Comparison of ENCODE assay signal across 8 cellular contexts in the genomic region with DNA sequence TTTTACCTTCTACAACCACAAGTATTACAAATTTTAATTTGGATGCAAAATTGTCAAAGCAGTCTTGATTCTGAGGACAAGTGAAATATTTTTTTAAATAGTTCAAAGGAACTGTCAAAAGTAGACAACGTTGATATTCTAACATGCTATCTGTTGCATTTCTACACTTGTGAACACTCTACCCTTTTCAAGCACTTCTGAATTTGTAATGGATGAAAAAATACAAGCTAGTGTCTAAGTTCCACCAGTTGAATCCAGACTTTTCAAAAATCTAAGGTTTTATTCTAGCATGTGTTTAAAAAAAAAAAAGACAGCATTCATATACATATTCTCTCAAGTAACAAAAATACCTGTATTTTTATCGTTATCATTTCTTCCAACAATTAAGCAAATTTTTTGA. TPM values are rescaled to one million over a fixed set of nuclear protein-coding genes. Genes with fewer than 3 reads are reported as not detected.
DNase-seq lines count a peak whose midpoint lies in the region; ATAC-seq and TF ChIP-seq lines count a peak whose summit lies in the region.

No MANE protein-coding gene starts in this region.

- H3K27ac ChIP-seq in stomach smooth muscle (ENCODE audit: low read length) (no peak overlapping the region), prostate gland (no peak overlapping the region)

- H3K27me3 Mint-ChIP-seq in activated T-cell treated with anti-CD3 and anti-CD28 coated beads, Interleukin-2, amount 50 U/mL, for 24 hours: no peaks in the 10 kb centered on the region
- H3K27me3 Mint-ChIP-seq in activated CD8-positive, alpha-beta T cell treated with anti-CD3 and anti-CD28 coated beads, Interleukin-2, amount 10 ng/mL, durations not matched to agents 7 days and 5 days (ENCODE audit: low read depth): no peaks in the 10 kb centered on the region
- H3K27me3 Mint-ChIP-seq in immature natural killer cell (ENCODE audit: low read depth in 3 of 3): peaks cover 7 to 20% (median 12%) of the 10 kb centered on the region in 3 donors

- ATAC-seq in activated CD8-positive, alpha-beta T cell treated with anti-CD3 and anti-CD28 coated beads, Interleukin-2, amount 10 ng/mL, durations not matched to agents 7 days and 5 days: no peak
- no peak for ATAC-seq in GM21381 (IDR thresholded peaks at IDR 0.05; ENCODE audit: unreplicated experiment)

- H3K9ac ChIP-seq in stomach smooth muscle (ENCODE audit: low read length in 2 of 2): peak overlapping the region in 1 of 2 donors; percentile 90

- no peak for TF ChIP-seq POLR2A in prostate gland (IDR thresholded peaks at IDR 0.05)

- H3K27ac Mint-ChIP-seq in activated T-cell treated with anti-CD3 and anti-CD28 coated beads, Interleukin-2, amount 50 U/mL, for 24 hours: peak overlapping the region; percentile 96
- peak overlapping the region; percentile 87 for H3K27ac Mint-ChIP-seq in activated CD8-positive, alpha-beta T cell treated with anti-CD3 and anti-CD28 coated beads, Interleukin-2, amount 10 ng/mL, durations not matched to agents 7 days and 5 days
- peak overlapping the region in 5 of 6 donors; percentile 95 to 99 (median 96) for H3K27ac Mint-ChIP-seq in immature natural killer cell

- H3K9me3 Mint-ChIP-seq in activated T-cell treated with anti-CD3 and anti-CD28 coated beads, Interleukin-2, amount 50 U/mL, for 24 hours: no peaks in the 10 kb centered on the region
- H3K9me3 Mint-ChIP-seq in activated CD8-positive, alpha-beta T cell treated with anti-CD3 and anti-CD28 coated beads, Interleukin-2, amount 10 ng/mL, durations not matched to agents 7 days and 5 days (ENCODE audit: insufficient read depth): no peaks in the 10 kb centered on the region
- no peaks in the 10 kb centered on the region for H3K9me3 Mint-ChIP-seq in immature natural killer cell

- peaks cover 52% of the 10 kb centered on the region for H3K4me1 Mint-ChIP-seq in activated T-cell treated with anti-CD3 and anti-CD28 coated beads, Interleukin-2, amount 50 U/mL, for 24 hours (ENCODE audit: low read depth)
- H3K4me1 Mint-ChIP-seq in activated CD8-positive, alpha-beta T cell treated with anti-CD3 and anti-CD28 coated beads, Interleukin-2, amount 10 ng/mL, durations not matched to agents 7 days and 5 days (ENCODE audit: low read depth): peaks cover 40% of the 10 kb centered on the region
- peaks cover 51 to 58% of the 10 kb centered on the region in 2 donors for H3K4me1 Mint-ChIP-seq in immature natural killer cell

- H3K4me1 ChIP-seq in stomach smooth muscle (ENCODE audit: control insufficient read depth, insufficient read depth, low read length): peaks cover 22% of the 10 kb centered on the region
- H3K4me1 ChIP-seq in prostate gland (replicated peaks): peaks cover 5% of the 10 kb centered on the region

- H3K4me3 ChIP-seq in stomach smooth muscle (ENCODE audit: low read length in 2 of 2): peak overlapping the region; percentile 87 to 92
- peak overlapping the region in 1 of 2 donors; percentile 95 for H3K4me3 ChIP-seq in prostate gland

- no peaks in the 10 kb centered on the region for H3K9me3 ChIP-seq in stomach smooth muscle (ENCODE audit: control insufficient read depth in 2 of 2, low read length in 2 of 2)
- no peaks in the 10 kb centered on the region for H3K9me3 ChIP-seq in prostate gland

- no peak for TF ChIP-seq CTCF in prostate gland (IDR thresholded peaks at IDR 0.05)

- intact Hi-C loops in prostate gland (cut with DNase I): loop anchor here (2.0 to 5.0 kb wide), 3 partner anchors 74 to 197 kb away; a partner anchor contains a TSS

- 20% methylated on average over 2 of the region's 2 CpGs for WGBS in prostate gland

- H3K27me3 ChIP-seq in stomach smooth muscle (ENCODE audit: control insufficient read depth in 1 of 2, insufficient read depth in 2 of 2, low read length in 2 of 2) (no peaks in the 10 kb centered on the region), prostate gland (replicated peaks; ENCODE audit: insufficient read depth) (no peaks in the 10 kb centered on the region)

- DNase-seq in activated T-cell treated with anti-CD3 and anti-CD28 coated beads, Interleukin-2, amount 50 U/mL, for 24 hours: no peak
- no peak for DNase-seq in activated T-cell treated with anti-CD3 and anti-CD28 coated beads, Interleukin-2, amount 50 U/mL, for 48 hours
- DNase-seq in activated CD8-positive, alpha-beta T cell treated with anti-CD3 and anti-CD28 coated beads, Interleukin-2, amount 10 ng/mL, durations not matched to agents 7 days and 5 days: no peak
- DNase-seq in immature natural killer cell (no peak), prostate gland (ENCODE audit: low spot score) (no peak)
- DNase-seq in stimulated activated CD4-positive, alpha-beta T cell treated with anti-CD3 and anti-CD28 coated beads, Interleukin-4, amount 100 ng/mL, for 4 hours: no peak

- POLR2A ChIA-PET in activated CD8-positive, alpha-beta T cell treated with anti-CD3 and anti-CD28 coated beads, Interleukin-2, amount 10 ng/mL, durations not matched to agents 7 days and 5 days (lab: Charles Lee): interaction anchor here (3.4 kb wide), 1 partner anchor 12 kb away, joined by 21 read pairs; no protein-coding TSS in a partner anchor

- H3K36me3 ChIP-seq in stomach smooth muscle (ENCODE audit: control insufficient read depth in 2 of 2, insufficient read depth in 2 of 2, low read length in 2 of 2) (no peaks in the 10 kb centered on the region), prostate gland (no peaks in the 10 kb centered on the region)

- peak overlapping the region; percentile 92 for H3K4me3 Mint-ChIP-seq in activated T-cell treated with anti-CD3 and anti-CD28 coated beads, Interleukin-2, amount 50 U/mL, for 24 hours
- H3K4me3 Mint-ChIP-seq in activated CD8-positive, alpha-beta T cell treated with anti-CD3 and anti-CD28 coated beads, Interleukin-2, amount 10 ng/mL, durations not matched to agents 7 days and 5 days: peak overlapping the region; percentile 94
- peak overlapping the region; percentile 93 to 99 (median 99) for H3K4me3 Mint-ChIP-seq in immature natural killer cell

- CTCF ChIA-PET in activated CD8-positive, alpha-beta T cell treated with anti-CD3 and anti-CD28 coated beads, Interleukin-2, amount 10 ng/mL, durations not matched to agents 7 days and 5 days (lab: Charles Lee): interaction anchor here (1.7 to 2.5 kb wide), 3 partner anchors 12 to 91 kb away, joined by 8 to 14 read pairs (median 11); no protein-coding TSS in a partner anchor

- peaks cover 53% of the 10 kb centered on the region for H3K36me3 Mint-ChIP-seq in activated T-cell treated with anti-CD3 and anti-CD28 coated beads, Interleukin-2, amount 50 U/mL, for 24 hours (ENCODE audit: low read depth)
- peaks cover 43% of the 10 kb centered on the region for H3K36me3 Mint-ChIP-seq in activated CD8-positive, alpha-beta T cell treated with anti-CD3 and anti-CD28 coated beads, Interleukin-2, amount 10 ng/mL, durations not matched to agents 7 days and 5 days (ENCODE audit: low read depth)
- peaks cover 0 to 3% (median 0%) of the 10 kb centered on the region in 3 donors for H3K36me3 Mint-ChIP-seq in immature natural killer cell

RNA-seq across cellular contexts. Expression of a gene that starts 2.1 kb away (rescaled TPM):
- 10 to 100 TPM; 43.3 to 45.7 TPM for total RNA-seq in activated CD8-positive, alpha-beta T cell treated with anti-CD3 and anti-CD28 coated beads, Interleukin-2, amount 10 ng/mL, durations not matched to agents 7 days and 5 days
- 10 to 100 TPM; 28.3 to 77.9 (median 34.2) TPM for polyA plus RNA-seq in immature natural killer cell
- 10 to 100 TPM; 28.6 to 46.4 TPM for total RNA-seq in prostate gland

RNA-seq across cellular contexts. Expression of a gene that starts 2.5 kb away (rescaled TPM):
- 10 to 100 TPM; 24.5 to 25.9 TPM for total RNA-seq in activated CD8-positive, alpha-beta T cell treated with anti-CD3 and anti-CD28 coated beads, Interleukin-2, amount 10 ng/mL, durations not matched to agents 7 days and 5 days
- polyA plus RNA-seq in immature natural killer cell: 10 to 100 TPM; 38.8 to 60.1 (median 50.5) TPM
- 10 to 100 TPM; 42.1 to 42.9 TPM for total RNA-seq in prostate gland

RNA-seq across cellular contexts. Expression of a gene that starts 41.4 kb away (rescaled TPM):
- 10 to 100 TPM; 28.1 to 31.9 TPM for total RNA-seq in activated CD8-positive, alpha-beta T cell treated with anti-CD3 and anti-CD28 coated beads, Interleukin-2, amount 10 ng/mL, durations not matched to agents 7 days and 5 days
- 10 to 100 TPM in 2 of 3 donors, 1 to 10 TPM in 1; 6.0 to 21.1 (median 16.5) TPM for polyA plus RNA-seq in immature natural killer cell
- 10 to 100 TPM; 24.2 to 25.0 TPM for total RNA-seq in prostate gland
